Comparison of ENCODE assay signal across 8 cellular contexts in genomic region chr6:33207569-33208088, GRCh38. TPM values are rescaled to one million over a fixed set of nuclear protein-coding genes. Genes with fewer than 3 reads are reported as not detected.
DNase-seq lines count a peak whose midpoint lies in the region; ATAC-seq, FAIRE-seq and TF ChIP-seq lines count a peak whose summit lies in the region.

No MANE protein-coding gene starts in this region.

- peak overlapping the region; percentile 79 for H2AFZ ChIP-seq in endothelial cell of umbilical vein (ENCODE audit: low read depth, low read length)

- intact Hi-C loops in endothelial cell of umbilical vein (cut with micrococcal nuclease) (loop anchor here (1.0 kb wide), 1 partner anchor 41 kb away; no protein-coding TSS in a partner anchor), mucosa of descending colon (cut with DNase I, micrococcal nuclease) (no loop called here)

- H3K79me2 ChIP-seq in endothelial cell of umbilical vein (ENCODE audit: control insufficient read depth, insufficient read depth, low read length): peaks cover 7% of the 10 kb centered on the region

- H3K9me3 Mint-ChIP-seq in activated CD8-positive, alpha-beta memory T cell treated with anti-CD3 and anti-CD28 coated beads, Interleukin-2, amount 10 ng/mL, durations not matched to agents 7 days and 5 days (ENCODE audit: low read depth): no peaks in the 10 kb centered on the region

- H3K9me1 ChIP-seq in endothelial cell of umbilical vein (replicated peaks; ENCODE audit: control insufficient read depth, extremely low read depth, insufficient read depth, low read length): no peaks in the 10 kb centered on the region

- POLR2A ChIA-PET in endothelial cell of umbilical vein (lab: Charles Lee): interaction anchor here (1.1 kb wide), 1 partner anchor 64 kb away, joined by 4 read pairs; the partner anchor contains the start of genes RPS18 and VPS52

- H3K27ac Mint-ChIP-seq in activated CD8-positive, alpha-beta memory T cell treated with anti-CD3 and anti-CD28 coated beads, Interleukin-2, amount 10 ng/mL, durations not matched to agents 7 days and 5 days: peak overlapping the region; percentile 84

- H3K4me1 Mint-ChIP-seq in activated CD8-positive, alpha-beta memory T cell treated with anti-CD3 and anti-CD28 coated beads, Interleukin-2, amount 10 ng/mL, durations not matched to agents 7 days and 5 days: peaks cover 55% of the 10 kb centered on the region

- H3K27ac ChIP-seq in SK-N-MC (peak overlapping the region; percentile 96), endothelial cell of umbilical vein (ENCODE audit: insufficient read depth, low read depth, low read length) (peak overlapping the region; percentile 95)

- no peak for ATAC-seq in activated CD8-positive, alpha-beta memory T cell treated with anti-CD3 and anti-CD28 coated beads, Interleukin-2, amount 10 ng/mL, durations not matched to agents 7 days and 5 days
- peak; percentile 24 for ATAC-seq in mucosa of descending colon

- dilution Hi-C loops in endothelial cell of umbilical vein (cut with MboI; ENCODE audit: extremely low pct_ligation_motif_present, low sequenced_read_pairs): no loop called here

- BruUV-seq in endothelial cell of umbilical vein (replicated peaks; lab: Mats Ljungman, UMichigan): no TSS peak

- H3K9me3 ChIP-seq in SK-N-MC (ENCODE audit: low read depth, low read length) (no peaks in the 10 kb centered on the region), endothelial cell of umbilical vein (replicated peaks; ENCODE audit: control insufficient read depth, insufficient read depth, low read length) (no peaks in the 10 kb centered on the region), mucosa of descending colon (no peaks in the 10 kb centered on the region)

- peaks cover 3% of the 10 kb centered on the region for H3K27me3 Mint-ChIP-seq in activated CD8-positive, alpha-beta memory T cell treated with anti-CD3 and anti-CD28 coated beads, Interleukin-2, amount 10 ng/mL, durations not matched to agents 7 days and 5 days

- H3K36me3 Mint-ChIP-seq in activated CD8-positive, alpha-beta memory T cell treated with anti-CD3 and anti-CD28 coated beads, Interleukin-2, amount 10 ng/mL, durations not matched to agents 7 days and 5 days: peaks cover 25% of the 10 kb centered on the region

- peak overlapping the region; percentile 93 for H3K4me2 ChIP-seq in endothelial cell of umbilical vein (ENCODE audit: insufficient read depth, low read length)

- H3K9ac ChIP-seq in SK-N-MC (ENCODE audit: insufficient read length) (peak overlapping the region; percentile 99), endothelial cell of umbilical vein (replicated peaks; ENCODE audit: extremely low read depth, insufficient read depth, low read length) (peak overlapping the region; percentile 97)

- CTCF ChIA-PET in activated CD8-positive, alpha-beta memory T cell treated with anti-CD3 and anti-CD28 coated beads, Interleukin-2, amount 10 ng/mL, durations not matched to agents 7 days and 5 days (lab: Charles Lee): interaction anchor here (2.3 to 4.2 kb wide), 3 partner anchors 9 to 46 kb away, joined by 8 to 35 read pairs (median 10); no protein-coding TSS in a partner anchor
- CTCF ChIA-PET in endothelial cell of umbilical vein (lab: Charles Lee): interaction anchor here (1.9 to 2.7 kb wide), 2 partner anchors 10 to 40 kb away, joined by 9 to 29 read pairs; no protein-coding TSS in a partner anchor

- H3K36me3 ChIP-seq in SK-N-MC (ENCODE audit: insufficient read depth, low read length) (peaks cover 36% of the 10 kb centered on the region), endothelial cell of umbilical vein (ENCODE audit: control insufficient read depth in 2 of 2, extremely low read depth in 1 of 2, insufficient read depth in 2 of 2, low read length in 2 of 2) (peaks cover 7 to 12% of the 10 kb centered on the region in 2 experiments), mucosa of descending colon (ENCODE audit: low read depth) (no peaks in the 10 kb centered on the region)

- no peak for TF ChIP-seq POLR2A in endothelial cell of umbilical vein (IDR thresholded peaks at IDR 0.05; ENCODE audit: low read depth, low read length)

- DNase-seq in activated CD8-positive, alpha-beta memory T cell treated with anti-CD3 and anti-CD28 coated beads, Interleukin-2, amount 10 ng/mL, durations not matched to agents 7 days and 5 days: peak; percentile 44
- no peak for DNase-seq in activated CD8-positive, alpha-beta memory T cell treated with anti-CD3 and anti-CD28 coated beads, Interleukin-2, amount 50 U/mL, for 4 hours
- DNase-seq in SK-N-MC (ENCODE audit: low read depth, low spot score): no peak
- peak; percentile 60 for DNase-seq in endothelial cell of umbilical vein (ENCODE audit: low read depth, low spot score)
- DNase-seq in mucosa of descending colon: peak; percentile 64 to 77 (median 77)
- DNase-seq in H4 (ENCODE audit: low spot score): no peak
- DNase-seq in cortex of kidney (lab: John Stamatoyannopoulos, UW): no peak
- no peak for DNase-seq in NCI-H345 treated with DMSO at 0.1 percent for 48 hours (lab: John Stamatoyannopoulos, UW; ENCODE audit: unreplicated experiment)

- H3K4me3 Mint-ChIP-seq in activated CD8-positive, alpha-beta memory T cell treated with anti-CD3 and anti-CD28 coated beads, Interleukin-2, amount 10 ng/mL, durations not matched to agents 7 days and 5 days: peak overlapping the region; percentile 82

- FAIRE-seq in endothelial cell of umbilical vein (lab: Jason Lieb, UNC): peak; percentile 67

- H4K20me1 ChIP-seq in endothelial cell of umbilical vein (replicated peaks; ENCODE audit: control insufficient read depth, extremely low read depth, insufficient read depth, low read length): no peaks in the 10 kb centered on the region

- peaks cover 22% of the 10 kb centered on the region for H3K4me1 ChIP-seq in endothelial cell of umbilical vein (ENCODE audit: control insufficient read depth, extremely low read depth, insufficient read depth, low read length)
- peaks cover 19% of the 10 kb centered on the region for H3K4me1 ChIP-seq in mucosa of descending colon (ENCODE audit: low read depth)

- no peaks in the 10 kb centered on the region for H3K27me3 ChIP-seq in endothelial cell of umbilical vein (ENCODE audit: control insufficient read depth in 2 of 2, insufficient read depth in 2 of 2, low read length in 2 of 2)

- TF ChIP-seq CTCF in endothelial cell of umbilical vein (IDR thresholded peaks at IDR 0.05; ENCODE audit: extremely low read depth in 1 of 2, insufficient read depth in 1 of 2, low read depth in 1 of 2, low read length in 2 of 2) (no peak), mucosa of descending colon (IDR thresholded peaks at IDR 0.05) (no peak)

- H3K4me3 ChIP-seq in SK-N-MC (peak overlapping the region; percentile 94), endothelial cell of umbilical vein (replicated peaks in 1 of 3; ENCODE audit: insufficient read depth in 1 of 3, low read depth in 1 of 3, low read length in 3 of 3) (peak overlapping the region; percentile 83 to 85 (median 85)), mucosa of descending colon (peak overlapping the region; percentile 70)

RNA-seq across cellular contexts. Expression of gene RING1, which starts 0.7 kb away (rescaled TPM):
- 10 to 100 TPM; 32.6 to 37.8 TPM for total RNA-seq in activated CD8-positive, alpha-beta memory T cell treated with anti-CD3 and anti-CD28 coated beads, Interleukin-2, amount 10 ng/mL, durations not matched to agents 7 days and 5 days
- 26.8 and 28.0 TPM in 2 replicates for total RNA-seq in endothelial cell of umbilical vein
- polyA plus RNA-seq in endothelial cell of umbilical vein: 27.9 and 32.9 TPM in 2 replicates
- polyA plus RNA-seq in endothelial cell of umbilical vein (2011; cell fraction: cytosol; rRNA removed): 27.8 and 31.3 TPM in 2 replicates
- 48.7 and 54.9 TPM in 2 replicates for polyA plus RNA-seq in endothelial cell of umbilical vein (2011; cell fraction: nucleus; rRNA removed)
- polyA plus RNA-seq in endothelial cell of umbilical vein (2012): 23.5 and 31.1 TPM in 2 replicates
- polyA minus RNA-seq in endothelial cell of umbilical vein: 15.9 and 21.8 TPM in 2 replicates
- 18.4 TPM for polyA minus RNA-seq in endothelial cell of umbilical vein (2011; cell fraction: cytosol; rRNA and poly(A)+ RNA removed)
- polyA minus RNA-seq in endothelial cell of umbilical vein (2011; cell fraction: nucleus; rRNA and poly(A)+ RNA removed): 6.5 and 8.2 TPM in 2 replicates
- 10 to 100 TPM; 28.4 to 45.1 (median 30.3) TPM for total RNA-seq in mucosa of descending colon
- total RNA-seq in H4 (2014; rRNA removed; shearing (Covaris generic)): 26.9 and 29.3 TPM in 2 replicates

RNA-seq across cellular contexts. Expression of gene HSD17B8, which starts 3.2 kb away (rescaled TPM):
- 10 to 100 TPM; 18.6 to 20.9 TPM for total RNA-seq in activated CD8-positive, alpha-beta memory T cell treated with anti-CD3 and anti-CD28 coated beads, Interleukin-2, amount 10 ng/mL, durations not matched to agents 7 days and 5 days
- total RNA-seq in endothelial cell of umbilical vein: 4.0 and 4.3 TPM in 2 replicates
- polyA plus RNA-seq in endothelial cell of umbilical vein: 8.2 and 8.4 TPM in 2 replicates
- 6.5 and 7.3 TPM in 2 replicates for polyA plus RNA-seq in endothelial cell of umbilical vein (2011; cell fraction: cytosol; rRNA removed)
- polyA plus RNA-seq in endothelial cell of umbilical vein (2011; cell fraction: nucleus; rRNA removed): 8.3 and 10.3 TPM in 2 replicates
- 2.0 and 3.5 TPM in 2 replicates for polyA plus RNA-seq in endothelial cell of umbilical vein (2012)
- polyA minus RNA-seq in endothelial cell of umbilical vein: 0.74 and 4.0 TPM in 2 replicates
- polyA minus RNA-seq in endothelial cell of umbilical vein (2011; cell fraction: cytosol; rRNA and poly(A)+ RNA removed): 12.5 TPM
- polyA minus RNA-seq in endothelial cell of umbilical vein (2011; cell fraction: nucleus; rRNA and poly(A)+ RNA removed): 1.4 and 3.1 TPM in 2 replicates
- total RNA-seq in mucosa of descending colon: 10 to 100 TPM; 12.3 to 23.2 (median 19.7) TPM
- 1.2 and 5.6 TPM in 2 replicates for total RNA-seq in H4 (2014; rRNA removed; shearing (Covaris generic))

RNA-seq across cellular contexts. Expression of gene SLC39A7, which starts 7.0 kb away (rescaled TPM):
- total RNA-seq in activated CD8-positive, alpha-beta memory T cell treated with anti-CD3 and anti-CD28 coated beads, Interleukin-2, amount 10 ng/mL, durations not matched to agents 7 days and 5 days: 10 to 100 TPM; 50.1 to 63.9 TPM
- 129 and 138 TPM in 2 replicates for total RNA-seq in endothelial cell of umbilical vein
- 92.2 and 99.8 TPM in 2 replicates for polyA plus RNA-seq in endothelial cell of umbilical vein
- 120 and 121 TPM in 2 replicates for polyA plus RNA-seq in endothelial cell of umbilical vein (2011; cell fraction: cytosol; rRNA removed)
- polyA plus RNA-seq in endothelial cell of umbilical vein (2011; cell fraction: nucleus; rRNA removed): 97.1 and 112 TPM in 2 replicates
- 127 and 132 TPM in 2 replicates for polyA plus RNA-seq in endothelial cell of umbilical vein (2012)
- 116 and 119 TPM in 2 replicates for polyA minus RNA-seq in endothelial cell of umbilical vein
- 34.0 TPM for polyA minus RNA-seq in endothelial cell of umbilical vein (2011; cell fraction: cytosol; rRNA and poly(A)+ RNA removed)
- polyA minus RNA-seq in endothelial cell of umbilical vein (2011; cell fraction: nucleus; rRNA and poly(A)+ RNA removed): 29.3 and 30.3 TPM in 2 replicates
- total RNA-seq in mucosa of descending colon: 100 to 1,000 TPM in 2 of 3 donors, 10 to 100 TPM in 1; 96.9 to 159 (median 106) TPM
- total RNA-seq in H4 (2014; rRNA removed; shearing (Covaris generic)): 64.8 and 69.5 TPM in 2 replicates

RNA-seq across cellular contexts. Expression of gene RXRB, which starts 7.2 kb away (rescaled TPM):
- 10 to 100 TPM; 36.0 to 38.9 TPM for total RNA-seq in activated CD8-positive, alpha-beta memory T cell treated with anti-CD3 and anti-CD28 coated beads, Interleukin-2, amount 10 ng/mL, durations not matched to agents 7 days and 5 days
- total RNA-seq in endothelial cell of umbilical vein (43.4 and 45.6 TPM in 2 replicates), mucosa of descending colon (10 to 100 TPM; 45.4 to 51.1 (median 51.1) TPM)
- polyA plus RNA-seq in endothelial cell of umbilical vein: 44.4 and 48.1 TPM in 2 replicates
- 27.0 and 31.7 TPM in 2 replicates for polyA plus RNA-seq in endothelial cell of umbilical vein (2011; cell fraction: cytosol; rRNA removed)
- 238 and 256 TPM in 2 replicates for polyA plus RNA-seq in endothelial cell of umbilical vein (2011; cell fraction: nucleus; rRNA removed)
- polyA plus RNA-seq in endothelial cell of umbilical vein (2012): 30.0 and 36.3 TPM in 2 replicates
- polyA minus RNA-seq in endothelial cell of umbilical vein: 53.0 and 73.6 TPM in 2 replicates
- polyA minus RNA-seq in endothelial cell of umbilical vein (2011; cell fraction: cytosol; rRNA and poly(A)+ RNA removed): 27.7 TPM
- polyA minus RNA-seq in endothelial cell of umbilical vein (2011; cell fraction: nucleus; rRNA and poly(A)+ RNA removed): 40.0 and 57.2 TPM in 2 replicates
- total RNA-seq in H4 (2014; rRNA removed; shearing (Covaris generic)): 7.8 and 8.3 TPM in 2 replicates

RNA-seq across cellular contexts. Expression of gene COL11A2, which starts 15.4 kb away (rescaled TPM):
- total RNA-seq in activated CD8-positive, alpha-beta memory T cell treated with anti-CD3 and anti-CD28 coated beads, Interleukin-2, amount 10 ng/mL, durations not matched to agents 7 days and 5 days: under 1 TPM; 0.77 to 0.79 TPM
- total RNA-seq in endothelial cell of umbilical vein: 1.3 and 1.7 TPM in 2 replicates
- polyA plus RNA-seq in endothelial cell of umbilical vein: 0.49 and 0.65 TPM in 2 replicates
- 0.13 and 0.24 TPM in 2 replicates for polyA plus RNA-seq in endothelial cell of umbilical vein (2011; cell fraction: cytosol; rRNA removed)
- 6.2 and 7.2 TPM in 2 replicates for polyA plus RNA-seq in endothelial cell of umbilical vein (2011; cell fraction: nucleus; rRNA removed)
- polyA plus RNA-seq in endothelial cell of umbilical vein (2012): 0.71 and 0.84 TPM in 2 replicates
- 0.29 and 0.36 TPM in 2 replicates for polyA minus RNA-seq in endothelial cell of umbilical vein
- not detected for polyA minus RNA-seq in endothelial cell of umbilical vein (2011; cell fraction: cytosol; rRNA and poly(A)+ RNA removed)
- 0.43 and 1.3 TPM in 2 replicates for polyA minus RNA-seq in endothelial cell of umbilical vein (2011; cell fraction: nucleus; rRNA and poly(A)+ RNA removed)
- total RNA-seq in mucosa of descending colon: 1 to 10 TPM in 1 of 3 donors, under 1 TPM in 2; 0.27 to 1.1 (median 0.52) TPM
- 0.10 and 0.39 TPM in 2 replicates for total RNA-seq in H4 (2014; rRNA removed; shearing (Covaris generic))

Comparison
In these comparisons a context has a peak if more than half of its experiments do, and no peak if none do; other contexts are left out.
1. DNase-seq: peak in activated CD8-positive, alpha-beta memory T cell treated with anti-CD3 and anti-CD28 coated beads, Interleukin-2, amount 10 ng/mL, durations not matched to agents 7 days and 5 days (single experiment), endothelial cell of umbilical vein (single experiment) and mucosa of descending colon (3 of 3); none in activated CD8-positive, alpha-beta memory T cell treated with anti-CD3 and anti-CD28 coated beads, Interleukin-2, amount 50 U/mL, for 4 hours (single experiment), SK-N-MC (single experiment), H4 (single experiment), cortex of kidney (single experiment) and NCI-H345 treated with DMSO at 0.1 percent for 48 hours (single experiment).
2. Peak in every context shown above with its lines, with median percentiles within 50 percentile points of each other: H3K4me3 ChIP-seq.